21 cellular contexts compared by ENCODE assay signal in genomic region chr6:55839080-55839479, GRCh38. TPM values are rescaled to one million over a fixed set of nuclear protein-coding genes. Genes with fewer than 3 reads are reported as not detected.
A peak's percentile ranks its signal among the peaks of the same experiment; 100 is the strongest.
DNase-seq lines count a peak whose midpoint lies in the region; ATAC-seq, FAIRE-seq and TF ChIP-seq lines count a peak whose summit lies in the region.
"Had no signal": no experiment of that assay in that cellular context is flagged by ENCODE, and none has a peak within 500 bp of the region (broad histone marks: within the 10 kb centered on the region; RNA-seq: fewer than 3 reads in every experiment).

No MANE protein-coding gene starts in this region.

- H3K27me3 ChIP-seq in Panc1 (ENCODE audit: control insufficient read depth, insufficient read depth, low read length): no peaks in the 10 kb centered on the region

- no peak for DNase-seq in Panc1 (ENCODE audit: low read depth, low spot score)
- peak; percentile 3 for DNase-seq in epithelial cell of esophagus (ENCODE audit: low read depth)
- no peak for DNase-seq in kidney
- no peak for DNase-seq in NCI-H226
- DNase-seq: 8988T; C1 segment of cervical spinal cord; Calu3; CD4-positive, alpha-beta memory T cell; COR-L47; DMS53; DMS79 treated with DMSO at 0.1 percent for 48 hours; GF-D8; H9; HFFc6 had no signal

- peak; percentile 64 for FAIRE-seq in kidney (lab: Jason Lieb, UNC)
- FAIRE-seq: GM12891, GM18507 had no signal

- H3K27ac ChIP-seq in Panc1 (ENCODE audit: low read length): peak overlapping the region; percentile 40; the same call in 1 of the 2 replicates
- no peak overlapping the region for H3K27ac ChIP-seq in kidney (ENCODE audit: low read depth in 2 of 2, low read length in 2 of 2)

- POLR2A ChIA-PET in Panc1 (lab: Charles Lee): no interaction called here

- H3K9me3 ChIP-seq in Panc1 (ENCODE audit: control insufficient read depth, insufficient read depth, low read depth, low read length) (no peaks in the 10 kb centered on the region), kidney (ENCODE audit: control insufficient read depth in 1 of 2, low read length in 2 of 2) (no peaks in the 10 kb centered on the region)

- CTCF ChIA-PET in Panc1 (lab: Charles Lee): no interaction called here

- peaks cover 56% of the 10 kb centered on the region for H3K4me1 ChIP-seq in Panc1 (ENCODE audit: control insufficient read depth, insufficient read depth, low read length)
- H3K4me1 ChIP-seq in kidney (ENCODE audit: control insufficient read depth in 1 of 2, insufficient read depth in 1 of 2, low read depth in 1 of 2, low read length in 2 of 2): no peaks in the 10 kb centered on the region

- BruUV-seq in Panc1 (replicated peaks; lab: Mats Ljungman, UMichigan): no TSS peak

- H3K9ac ChIP-seq in kidney (ENCODE audit: low read length in 2 of 2): no peak overlapping the region

- H3K36me3 ChIP-seq in Panc1 (ENCODE audit: control insufficient read depth, insufficient read depth, low read length) (no peaks in the 10 kb centered on the region), kidney (ENCODE audit: control insufficient read depth in 1 of 2, insufficient read depth in 2 of 2, low read length in 2 of 2) (no peaks in the 10 kb centered on the region)

- intact Hi-C loops in Panc1 (cut with micrococcal nuclease; ENCODE audit: unreplicated experiment) (no loop called here), kidney (cut with DNase I) (no loop called here)

- TF ChIP-seq CTCF in Panc1 (IDR thresholded peaks at IDR 0.05): no peak
- no peak for TF ChIP-seq CTCF in epithelial cell of esophagus (IDR thresholded peaks at IDR 0.05; ENCODE audit: insufficient read depth, low read depth, low read length, missing control alignments)
- TF ChIP-seq CTCF in kidney (IDR thresholded peaks at IDR 0.05; ENCODE audit: borderline replicate concordance, extremely low read depth, insufficient read depth): no peak

- ATAC-seq in Panc1 (no peak), GM18870 (IDR thresholded peaks at IDR 0.05; ENCODE audit: unreplicated experiment) (no peak), GM21423 (IDR thresholded peaks at IDR 0.05; ENCODE audit: unreplicated experiment) (no peak)
- ATAC-seq: GM23338 had no signal

- H3K4me3 ChIP-seq in Panc1 (ENCODE audit: low read depth in 2 of 2, low read length in 2 of 2): no peak overlapping the region
- no peak overlapping the region for H3K4me3 ChIP-seq in epithelial cell of esophagus (ENCODE audit: low read length)
- H3K4me3 ChIP-seq in kidney (ENCODE audit: low read length in 2 of 2): no peak overlapping the region
- H3K4me3 ChIP-seq: GM23338 had no signal

- in situ Hi-C loops in Panc1 (cut with HindIII; ENCODE audit: low pct_unique_long_range_greater_than_20kb, low sequenced_read_pairs): no loop called here

RNA-seq across cellular contexts. Expression of gene BMP5, which starts 36.3 kb away (rescaled TPM):
- total RNA-seq in Panc1 (2021; ENCODE audit: unreplicated experiment) (17.7 TPM), kidney (0.76 TPM)
- 7.9 TPM for polyA plus RNA-seq in Panc1 (2012; ENCODE audit: insufficient read length)
- 0.86 TPM for polyA plus RNA-seq in kidney (ENCODE audit: insufficient read depth, low read depth, low replicate concordance)
- total RNA-seq: Calu3; CD4-positive, alpha-beta memory T cell; G401; H9; HFFc6 had no signal
- polyA plus RNA-seq: BJ; CD4-positive, alpha-beta memory T cell had no signal

Comparison
In these comparisons a context has a peak if more than half of its experiments do, and no peak if none do; other contexts are left out.
1. RNA of gene BMP5, which starts 36.3 kb away (total RNA-seq): 17.7 TPM in Panc1 (single experiment); 0.76 TPM in kidney (single experiment); every median in the first group is over 10 times any median in the second.